Comparison of ENCODE assay signal across 21 cellular contexts in the genomic region with DNA sequence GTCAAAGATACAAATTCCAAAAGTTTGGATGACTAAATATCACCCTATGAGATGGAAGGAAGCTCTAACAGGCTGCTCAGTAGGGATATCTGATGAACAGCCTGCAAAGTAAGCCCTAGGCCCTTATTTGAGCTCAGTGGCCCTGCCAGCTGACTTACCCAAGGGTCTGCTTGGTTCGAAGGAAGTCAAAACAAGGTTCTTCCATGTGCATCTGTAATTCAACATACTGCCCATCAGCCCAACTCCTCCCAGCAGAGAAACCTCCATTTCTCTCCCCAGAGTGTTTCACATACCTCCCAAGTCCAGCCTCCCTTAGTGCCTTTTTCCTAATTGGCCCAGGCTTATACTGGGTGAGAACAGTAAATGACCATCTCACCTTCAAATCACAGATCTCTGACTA.
DNase-seq lines count a peak whose midpoint lies in the region; ATAC-seq, FAIRE-seq and TF ChIP-seq lines count a peak whose summit lies in the region.
"Had no signal": no experiment of that assay in that cellular context is flagged by ENCODE, and none has a peak within 500 bp of the region (broad histone marks: within the 10 kb centered on the region; RNA-seq: fewer than 3 reads in every experiment).

No MANE protein-coding gene starts in this region.

- no peak overlapping the region for H3K4me3 ChIP-seq in effector memory CD4-positive, alpha-beta T cell (ENCODE audit: insufficient read depth, low read depth, low read length, poor library complexity, severe bottlenecking)
- H3K4me3 ChIP-seq: BLaER1, coronary artery, uterus had no signal

- peaks cover 45% of the 10 kb centered on the region for H3K36me3 Mint-ChIP-seq in activated CD4-positive, alpha-beta memory T cell treated with anti-CD3 and anti-CD28 coated beads for 36 hours
- peaks cover 78% of the 10 kb centered on the region for H3K36me3 Mint-ChIP-seq in activated CD4-positive, alpha-beta memory T cell treated with anti-CD3 and anti-CD28 coated beads, Interleukin-2, amount 10 ng/mL, durations not matched to agents 7 days and 5 days (ENCODE audit: low read depth)
- peaks cover 87% of the 10 kb centered on the region for H3K36me3 Mint-ChIP-seq in Calu3 (ENCODE audit: insufficient read depth, unreplicated experiment)
- H3K36me3 Mint-ChIP-seq in activated naive CD8-positive, alpha-beta T cell treated with anti-CD3 and anti-CD28 coated beads, Interleukin-2, amount 50 U/mL, for 24 hours (ENCODE audit: low read depth): peaks cover 41% of the 10 kb centered on the region
- peaks cover 32% of the 10 kb centered on the region for H3K36me3 Mint-ChIP-seq in natural killer cell

- H3K36me3 ChIP-seq in effector memory CD4-positive, alpha-beta T cell (ENCODE audit: control insufficient read depth, insufficient read depth, low read length): peaks cover 76% of the 10 kb centered on the region
- H3K36me3 ChIP-seq: uterus had no signal

- no peaks in the 10 kb centered on the region for H3K27me3 Mint-ChIP-seq in activated CD4-positive, alpha-beta memory T cell treated with anti-CD3 and anti-CD28 coated beads for 36 hours
- no peaks in the 10 kb centered on the region for H3K27me3 Mint-ChIP-seq in activated CD4-positive, alpha-beta memory T cell treated with anti-CD3 and anti-CD28 coated beads, Interleukin-2, amount 10 ng/mL, durations not matched to agents 7 days and 5 days
- H3K27me3 Mint-ChIP-seq in Calu3 (ENCODE audit: unreplicated experiment) (no peaks in the 10 kb centered on the region), natural killer cell (ENCODE audit: low read depth in 2 of 2) (no peaks in the 10 kb centered on the region)
- H3K27me3 Mint-ChIP-seq in activated naive CD8-positive, alpha-beta T cell treated with anti-CD3 and anti-CD28 coated beads, Interleukin-2, amount 50 U/mL, for 24 hours: no peaks in the 10 kb centered on the region
- H3K27me3 Mint-ChIP-seq: brain had no signal

- CTCF ChIA-PET in activated CD4-positive, alpha-beta memory T cell treated with anti-CD3 and anti-CD28 coated beads for 36 hours (lab: Charles Lee): no interaction called here
- CTCF ChIA-PET in activated CD4-positive, alpha-beta memory T cell treated with anti-CD3 and anti-CD28 coated beads, Interleukin-2, amount 10 ng/mL, durations not matched to agents 7 days and 5 days (lab: Charles Lee): interaction anchor here (1.2 kb wide), 1 partner anchor 283 kb away, joined by 3 read pairs; no protein-coding TSS in a partner anchor
- CTCF ChIA-PET in Calu3 (lab: Charles Lee): interaction anchor here (0.7 kb wide), 1 partner anchor 12 kb away, joined by 3 read pairs; no protein-coding TSS in a partner anchor

- TF ChIP-seq CTCF in Calu3 (IDR thresholded peaks at IDR 0.05; ENCODE audit: unreplicated experiment) (no peak), natural killer cell (IDR thresholded peaks at IDR 0.05) (no peak)

- H3K9me3 ChIP-seq in effector memory CD4-positive, alpha-beta T cell (ENCODE audit: control insufficient read depth, low read length): no peaks in the 10 kb centered on the region
- H3K9me3 ChIP-seq: BLaER1, uterus had no signal

- FAIRE-seq in frontal cortex (lab: Jason Lieb, UNC): no peak
- FAIRE-seq: TTC549 had no signal

- no TSS peak for BruUV-seq in Calu3 (replicated peaks; lab: Mats Ljungman, UMichigan)

- intact Hi-C loops in activated CD4-positive, alpha-beta memory T cell treated with anti-CD3 and anti-CD28 coated beads for 36 hours (cut with micrococcal nuclease): no loop called here
- intact Hi-C loops in Calu3 (cut with micrococcal nuclease; ENCODE audit: unreplicated experiment) (no loop called here), natural killer cell (cut with micrococcal nuclease) (no loop called here)

- H3K4me1 Mint-ChIP-seq in activated CD4-positive, alpha-beta memory T cell treated with anti-CD3 and anti-CD28 coated beads for 36 hours (ENCODE audit: low read depth): peaks cover 15% of the 10 kb centered on the region
- H3K4me1 Mint-ChIP-seq in activated CD4-positive, alpha-beta memory T cell treated with anti-CD3 and anti-CD28 coated beads, Interleukin-2, amount 10 ng/mL, durations not matched to agents 7 days and 5 days: peaks cover 24% of the 10 kb centered on the region
- H3K4me1 Mint-ChIP-seq in Calu3 (ENCODE audit: low read depth, unreplicated experiment) (no peaks in the 10 kb centered on the region), natural killer cell (no peaks in the 10 kb centered on the region)
- H3K4me1 Mint-ChIP-seq in activated naive CD8-positive, alpha-beta T cell treated with anti-CD3 and anti-CD28 coated beads, Interleukin-2, amount 50 U/mL, for 24 hours: peaks cover 11% of the 10 kb centered on the region
- H3K4me1 Mint-ChIP-seq: brain had no signal

- H3K27ac Mint-ChIP-seq in activated CD4-positive, alpha-beta memory T cell treated with anti-CD3 and anti-CD28 coated beads for 36 hours: peak overlapping the region; percentile 13
- no peak overlapping the region for H3K27ac Mint-ChIP-seq in activated CD4-positive, alpha-beta memory T cell treated with anti-CD3 and anti-CD28 coated beads, Interleukin-2, amount 10 ng/mL, durations not matched to agents 7 days and 5 days
- H3K27ac Mint-ChIP-seq in Calu3 (ENCODE audit: unreplicated experiment) (peak overlapping the region; percentile 5), natural killer cell (peak overlapping the region; percentile 32 to 79)
- peak overlapping the region; percentile 21 for H3K27ac Mint-ChIP-seq in activated naive CD8-positive, alpha-beta T cell treated with anti-CD3 and anti-CD28 coated beads, Interleukin-2, amount 50 U/mL, for 24 hours

- no peaks in the 10 kb centered on the region for H3K27me3 ChIP-seq in effector memory CD4-positive, alpha-beta T cell (replicated peaks; ENCODE audit: control insufficient read depth, insufficient read depth, low read length, poor library complexity, severe bottlenecking)
- H3K27me3 ChIP-seq: BLaER1, uterus had no signal

- no peak overlapping the region for H3K27ac ChIP-seq in effector memory CD4-positive, alpha-beta T cell (ENCODE audit: insufficient read depth, low read length, poor library complexity, severe bottlenecking)
- H3K27ac ChIP-seq: BLaER1, uterus had no signal

- H3K9me3 Mint-ChIP-seq in activated CD4-positive, alpha-beta memory T cell treated with anti-CD3 and anti-CD28 coated beads for 36 hours: no peaks in the 10 kb centered on the region
- H3K9me3 Mint-ChIP-seq in activated CD4-positive, alpha-beta memory T cell treated with anti-CD3 and anti-CD28 coated beads, Interleukin-2, amount 10 ng/mL, durations not matched to agents 7 days and 5 days: no peaks in the 10 kb centered on the region
- no peaks in the 10 kb centered on the region for H3K9me3 Mint-ChIP-seq in Calu3 (ENCODE audit: low read depth, unreplicated experiment)
- H3K9me3 Mint-ChIP-seq in activated naive CD8-positive, alpha-beta T cell treated with anti-CD3 and anti-CD28 coated beads, Interleukin-2, amount 50 U/mL, for 24 hours: no peaks in the 10 kb centered on the region
- H3K9me3 Mint-ChIP-seq in natural killer cell: no peaks in the 10 kb centered on the region
- H3K9me3 Mint-ChIP-seq: brain had no signal

- POLR2A ChIA-PET in activated CD4-positive, alpha-beta memory T cell treated with anti-CD3 and anti-CD28 coated beads for 36 hours (lab: Charles Lee): no interaction called here
- POLR2A ChIA-PET in activated CD4-positive, alpha-beta memory T cell treated with anti-CD3 and anti-CD28 coated beads, Interleukin-2, amount 10 ng/mL, durations not matched to agents 7 days and 5 days (lab: Charles Lee): no interaction called here

- no peaks in the 10 kb centered on the region for H3K4me1 ChIP-seq in effector memory CD4-positive, alpha-beta T cell (ENCODE audit: control insufficient read depth, insufficient read depth, low read length, poor library complexity, severe bottlenecking)
- H3K4me1 ChIP-seq: BLaER1, uterus had no signal

- H3K4me3 Mint-ChIP-seq in activated CD4-positive, alpha-beta memory T cell treated with anti-CD3 and anti-CD28 coated beads for 36 hours: no peak overlapping the region
- no peak overlapping the region for H3K4me3 Mint-ChIP-seq in activated CD4-positive, alpha-beta memory T cell treated with anti-CD3 and anti-CD28 coated beads, Interleukin-2, amount 10 ng/mL, durations not matched to agents 7 days and 5 days
- H3K4me3 Mint-ChIP-seq in Calu3 (ENCODE audit: low read depth, unreplicated experiment) (no peak overlapping the region), natural killer cell (no peak overlapping the region)
- no peak overlapping the region for H3K4me3 Mint-ChIP-seq in activated naive CD8-positive, alpha-beta T cell treated with anti-CD3 and anti-CD28 coated beads, Interleukin-2, amount 50 U/mL, for 24 hours
- H3K4me3 Mint-ChIP-seq: brain had no signal

- no peak for DNase-seq in activated CD4-positive, alpha-beta memory T cell treated with anti-CD3 and anti-CD28 coated beads for 36 hours
- DNase-seq in activated CD4-positive, alpha-beta memory T cell treated with anti-CD3 and anti-CD28 coated beads, Interleukin-2, amount 10 ng/mL, durations not matched to agents 7 days and 5 days: no peak
- DNase-seq in Calu3 (no peak), natural killer cell (no peak), NOMO-1 treated with dmso at 0.1 percent for 144 hours (lab: John Stamatoyannopoulos, UW; ENCODE audit: unreplicated experiment) (no peak), frontal cortex (ENCODE audit: low spot score in 2 of 2) (no peak)
- DNase-seq in activated naive CD8-positive, alpha-beta T cell treated with anti-CD3 and anti-CD28 coated beads, Interleukin-2, amount 50 U/mL, for 24 hours: no peak
- DNase-seq in effector memory CD4-positive, alpha-beta T cell: no peak
- DNase-seq: activated CD4-positive, alpha-beta T cell treated with anti-CD3 and anti-CD28 coated beads for 48 hours; DMS153; GDM1; NCI-H146; NCI-H69; right cardiac atrium; SHP77 treated with DMSO at 0.1 percent for 48 hours; stimulated activated CD8-positive, alpha-beta memory T cell treated with anti-CD3 and anti-CD28 coated beads, Interleukin-4, amount 100 ng/mL, for 48 hours; uterus had no signal

- no peak for ATAC-seq in activated naive CD8-positive, alpha-beta T cell treated with anti-CD3 and anti-CD28 coated beads, Interleukin-2, amount 50 U/mL, for 24 hours
- no peak for ATAC-seq in natural killer cell
